20 cellular contexts compared by ENCODE assay signal in genomic region chr4:142572076-142572475, GRCh38.
A peak's percentile ranks its signal among the peaks of the same experiment; 100 is the strongest.
DNase-seq lines count a peak whose midpoint lies in the region; ATAC-seq lines count a peak whose summit lies in the region.
"Had no signal": no experiment of that assay in that cellular context is flagged by ENCODE, and none has a peak within 500 bp of the region (broad histone marks: within the 10 kb centered on the region; RNA-seq: fewer than 3 reads in every experiment).

No MANE protein-coding gene starts in this region.

- intact Hi-C loops in CD4-positive, alpha-beta memory T cell (cut with micrococcal nuclease): no loop called here

- H3K4ac ChIP-seq in mesendoderm (ENCODE audit: low read depth, low read length): no peak overlapping the region

- ATAC-seq in activated T-cell treated with anti-CD3 and anti-CD28 coated beads, Interleukin-2, amount 50 U/mL, for 4 hours: peak in 1 of 2 donors; percentile 27
- no peak for ATAC-seq in T-cell (replicated peaks in 1 of 4)
- ATAC-seq: CD8-positive, alpha-beta T cell had no signal

- no peak overlapping the region for H2BK5ac ChIP-seq in mesendoderm (ENCODE audit: low read length)

- CTCF ChIA-PET in CD4-positive, alpha-beta memory T cell (lab: Charles Lee; ENCODE audit: partially characterized antibody): interaction anchor here (1.3 to 1.4 kb wide), 2 partner anchors 170 to 219 kb away, joined by 3 read pairs; no protein-coding TSS in a partner anchor
- CTCF ChIA-PET in T-cell (lab: Charles Lee): no interaction called here

- no peaks in the 10 kb centered on the region for H3K79me2 ChIP-seq in mesendoderm (ENCODE audit: control insufficient read depth, insufficient read depth, low read length)

- no peak overlapping the region for H4K8ac ChIP-seq in mesendoderm (ENCODE audit: low read depth, low read length)

- no peak overlapping the region for H3K23ac ChIP-seq in mesendoderm (ENCODE audit: low read length)

- no peak overlapping the region for H2AK5ac ChIP-seq in mesendoderm (ENCODE audit: low read length)

- no peaks in the 10 kb centered on the region for H3K27me3 Mint-ChIP-seq in activated T-cell treated with anti-CD3 and anti-CD28 coated beads, Interleukin-2, amount 50 U/mL, for 4 hours (ENCODE audit: low read depth)
- no peaks in the 10 kb centered on the region for H3K27me3 Mint-ChIP-seq in CD4-positive, alpha-beta memory T cell
- H3K27me3 Mint-ChIP-seq in T-cell: no peaks in the 10 kb centered on the region

- H3K4me3 ChIP-seq in CD4-positive, alpha-beta memory T cell (ENCODE audit: low read length in 2 of 2): no peak overlapping the region
- H3K4me3 ChIP-seq in mesendoderm (ENCODE audit: low read length): no peak overlapping the region

- POLR2A ChIA-PET in CD4-positive, alpha-beta memory T cell (lab: Charles Lee; ENCODE audit: partially characterized antibody): interaction anchor here (0.6 to 7.9 kb wide), 2 partner anchors 128 to 167 kb away, joined by 3 to 166 read pairs; no protein-coding TSS in a partner anchor
- POLR2A ChIA-PET in T-cell (lab: Charles Lee): interaction anchor here in 1 of 2 donors (1.2 kb wide), 1 partner anchor 10 kb away, joined by 3 read pairs; no protein-coding TSS in a partner anchor

- peaks cover 49% of the 10 kb centered on the region for H3K4me1 Mint-ChIP-seq in activated T-cell treated with anti-CD3 and anti-CD28 coated beads, Interleukin-2, amount 50 U/mL, for 4 hours (ENCODE audit: low read depth)
- peaks cover 40 to 74% (median 53%) of the 10 kb centered on the region in 4 donors for H3K4me1 Mint-ChIP-seq in CD4-positive, alpha-beta memory T cell
- H3K4me1 Mint-ChIP-seq in T-cell: peaks cover 59 to 73% (median 64%) of the 10 kb centered on the region in 3 donors

- no peak overlapping the region for H2BK15ac ChIP-seq in mesendoderm (replicated peaks; ENCODE audit: low read depth)

- no peak overlapping the region for H4K5ac ChIP-seq in mesendoderm (ENCODE audit: low read length)

- peak overlapping the region in 5 of 7 donors; percentile 10 to 77 (median 58) for H3K27ac Mint-ChIP-seq in CD4-positive, alpha-beta memory T cell
- peak overlapping the region; percentile 76 to 80 for H3K27ac Mint-ChIP-seq in T-cell
- H3K27ac Mint-ChIP-seq: CD8-positive, alpha-beta T cell had no signal

- no peak for DNase-seq in activated T-cell treated with anti-CD3 and anti-CD28 coated beads, Interleukin-2, amount 50 U/mL, for 4 hours
- no peak for DNase-seq in activated T-cell treated with anti-CD3 and anti-CD28 coated beads for 4 hours
- DNase-seq in CD4-positive, alpha-beta memory T cell: no peak
- DNase-seq in T-cell: no peak
- DNase-seq in mesendoderm: peak; percentile 18
- no peak for DNase-seq in NCI-H1092 treated with DMSO at 0.1 percent for 48 hours (lab: John Stamatoyannopoulos, UW)
- no peak for DNase-seq in NCI-H1930 (lab: John Stamatoyannopoulos, UW)
- DNase-seq: Calu3; CD8-positive, alpha-beta T cell; DMS153; EL; GF-D8; KBM-7; NCI-H1105 treated with DMSO at 0.1 percent for 48 hours; NCI-H2081; NCI-H2171; NCI-H345; NCI-H524; NCI-H774; NK-92 treated with Interleukin-12 subunit alpha and Interleukin-12 subunit beta, amount 100 ng/mL, for 24 hours had no signal

- peak overlapping the region; percentile 16 for H3K4me3 Mint-ChIP-seq in activated T-cell treated with anti-CD3 and anti-CD28 coated beads, Interleukin-2, amount 50 U/mL, for 4 hours
- peak overlapping the region; percentile 9 to 71 (median 30) for H3K4me3 Mint-ChIP-seq in CD4-positive, alpha-beta memory T cell
- H3K4me3 Mint-ChIP-seq in T-cell: peak overlapping the region in 2 of 3 donors; percentile 25 to 50
- H3K4me3 Mint-ChIP-seq: CD8-positive, alpha-beta T cell had no signal

- peaks cover 63% of the 10 kb centered on the region for H3K4me1 ChIP-seq in CD4-positive, alpha-beta memory T cell (ENCODE audit: insufficient read depth, low read length)
- H3K4me1 ChIP-seq in mesendoderm (ENCODE audit: control insufficient read depth, low read depth, low read length): no peaks in the 10 kb centered on the region

- H2BK120ac ChIP-seq in mesendoderm (ENCODE audit: low read depth, low read length): no peak overlapping the region

- no peaks in the 10 kb centered on the region for H3K9me3 Mint-ChIP-seq in activated T-cell treated with anti-CD3 and anti-CD28 coated beads, Interleukin-2, amount 50 U/mL, for 4 hours
- peaks cover 0 to 3% (median 0%) of the 10 kb centered on the region in 8 donors for H3K9me3 Mint-ChIP-seq in CD4-positive, alpha-beta memory T cell
- H3K9me3 Mint-ChIP-seq in T-cell: peaks cover 0 to 3% (median 0%) of the 10 kb centered on the region in 3 donors
- H3K9me3 Mint-ChIP-seq: CD8-positive, alpha-beta T cell had no signal

- peaks cover 37% of the 10 kb centered on the region for H3K36me3 Mint-ChIP-seq in activated T-cell treated with anti-CD3 and anti-CD28 coated beads, Interleukin-2, amount 50 U/mL, for 4 hours (ENCODE audit: insufficient read depth)
- H3K36me3 Mint-ChIP-seq in CD4-positive, alpha-beta memory T cell: peaks cover 40 to 52% of the 10 kb centered on the region in 2 donors
- peaks cover 35% of the 10 kb centered on the region for H3K36me3 Mint-ChIP-seq in T-cell
- H3K36me3 Mint-ChIP-seq: CD8-positive, alpha-beta T cell had no signal

- H3K56ac ChIP-seq in mesendoderm (ENCODE audit: low read length): no peak overlapping the region

- no peak overlapping the region for H3K9ac ChIP-seq in mesendoderm (ENCODE audit: low read length)

- no CpG with 5 or more reads among the region's 1 CpG for WGBS in mesendoderm (ENCODE audit: extremely low coverage, insufficient coverage, low lambda C conversion rate)

- H3K18ac ChIP-seq in mesendoderm (ENCODE audit: low read length): no peak overlapping the region

- H3K27me3 ChIP-seq in CD4-positive, alpha-beta memory T cell (ENCODE audit: insufficient read depth, low read length): no peaks in the 10 kb centered on the region
- H3K27me3 ChIP-seq in mesendoderm (ENCODE audit: insufficient read depth, low read length, poor library complexity): no peaks in the 10 kb centered on the region

- H3K27ac ChIP-seq in CD4-positive, alpha-beta memory T cell (ENCODE audit: low read depth, low read length): no peak overlapping the region
- H3K27ac ChIP-seq in mesendoderm (ENCODE audit: low read depth, low read length): no peak overlapping the region

- no peaks in the 10 kb centered on the region for H3K36me3 ChIP-seq in CD4-positive, alpha-beta memory T cell (ENCODE audit: insufficient read depth, low read length)
- no peaks in the 10 kb centered on the region for H3K36me3 ChIP-seq in mesendoderm (ENCODE audit: control insufficient read depth, insufficient read depth, low read length)

- H3K4me2 ChIP-seq in mesendoderm (ENCODE audit: low read length): no peak overlapping the region

- H3K79me1 ChIP-seq in mesendoderm (ENCODE audit: low read length): no peaks in the 10 kb centered on the region

- H3K9me3 ChIP-seq in CD4-positive, alpha-beta memory T cell (ENCODE audit: control insufficient read depth in 1 of 2, low read length in 2 of 2): no peaks in the 10 kb centered on the region
